Comparison of ENCODE assay signal across 9 cellular contexts in genomic region chr10:94279835-94280709, GRCh38.
DNase-seq lines count a peak whose midpoint lies in the region; ATAC-seq and TF ChIP-seq lines count a peak whose summit lies in the region.
"Had no signal": no experiment of that assay in that cellular context is flagged by ENCODE, and none has a peak within 500 bp of the region (broad histone marks: within the 10 kb centered on the region; RNA-seq: fewer than 3 reads in every experiment).

No MANE protein-coding gene starts in this region.

- H4K20me1 ChIP-seq in KMS-11 (ENCODE audit: insufficient read depth), result no peaks in the 10 kb centered on the region

- no peak overlapping the region for H3K27ac ChIP-seq in KMS-11
- H3K27ac ChIP-seq: SK-N-MC had no signal

- H3K4me3 Mint-ChIP-seq in Calu3 (ENCODE audit: low read depth, unreplicated experiment) (no peak overlapping the region), T-helper 17 cell (no peak overlapping the region)

- TF ChIP-seq CTCF in Calu3 (IDR thresholded peaks at IDR 0.05; ENCODE audit: unreplicated experiment), result peak; percentile 66
- TF ChIP-seq CTCF in KMS-11 (conservative IDR thresholded peaks at IDR 0.05; ENCODE audit: low read depth, low read length), result peak; percentile 95

- H3K27me3 Mint-ChIP-seq in Calu3 (ENCODE audit: unreplicated experiment) (peaks cover 13% of the 10 kb centered on the region), T-helper 17 cell (peaks cover 37% of the 10 kb centered on the region)

- H3K9ac ChIP-seq in KMS-11, result no peak overlapping the region

- intact Hi-C loops in Calu3 (cut with micrococcal nuclease; ENCODE audit: unreplicated experiment), result loop anchor here (1.0 to 2.0 kb wide), 2 partner anchors 40 to 165 kb away; no protein-coding TSS in a partner anchor

- no peaks in the 10 kb centered on the region for H3K27me3 ChIP-seq in KMS-11 (ENCODE audit: insufficient read depth, low read depth)

- no peaks in the 10 kb centered on the region for H3K4me1 ChIP-seq in KMS-11 (ENCODE audit: low read depth, poor library complexity, severe bottlenecking)

- H3K4me1 Mint-ChIP-seq in Calu3 (ENCODE audit: low read depth, unreplicated experiment) (no peaks in the 10 kb centered on the region), T-helper 17 cell (peaks cover 8% of the 10 kb centered on the region)

- no peaks in the 10 kb centered on the region for H3K9me3 Mint-ChIP-seq in Calu3 (ENCODE audit: low read depth, unreplicated experiment)

- H3K79me2 ChIP-seq in KMS-11 (ENCODE audit: insufficient read depth, low read depth), result no peaks in the 10 kb centered on the region

- no peak overlapping the region for H3K4me2 ChIP-seq in KMS-11

- CTCF ChIA-PET in Calu3 (lab: Charles Lee), result no interaction called here

- DNase-seq in Calu3 (peak; percentile 62), T-helper 17 cell (peak; percentile 22 to 48 (median 40)), amygdala (lab: John Stamatoyannopoulos, UW) (peak in 29 of 56 donors; percentile 2 to 51 (median 8)), iPS DF 19.7 (ENCODE audit: low read depth, low spot score) (peak; percentile 48), NCI-H187 treated with DMSO at 0.1 percent for 48 hours (lab: John Stamatoyannopoulos, UW) (no peak)
- DNase-seq in stimulated activated CD4-positive, alpha-beta T cell treated with anti-CD3 and anti-CD28 coated beads, Interleukin-1b, Interleukin-23, amount 100 ng/mL, for 4 hours (ENCODE audit: low read depth in 2 of 2), result peak; percentile 34 to 55

- BruUV-seq in Calu3 (replicated peaks; lab: Mats Ljungman, UMichigan), result no TSS peak

- H3K9me3 ChIP-seq in T-helper 17 cell (ENCODE audit: control insufficient read depth, low read length, poor library complexity, severe bottlenecking), result no peaks in the 10 kb centered on the region

- H3K36me3 Mint-ChIP-seq in Calu3 (ENCODE audit: insufficient read depth, unreplicated experiment) (no peaks in the 10 kb centered on the region), T-helper 17 cell (ENCODE audit: low read depth) (no peaks in the 10 kb centered on the region)

- ATAC-seq in GM19467 (IDR thresholded peaks at IDR 0.05; ENCODE audit: unreplicated experiment), result peak; percentile 66
- peak; percentile 77 for ATAC-seq in T-helper 17 cell

- H3K4me3 ChIP-seq in KMS-11 (IDR thresholded peaks at IDR 0.05; ENCODE audit: insufficient read depth, low read depth, low read length), result no peak overlapping the region
- H3K4me3 ChIP-seq: SK-N-MC had no signal

- no peak overlapping the region for H3K27ac Mint-ChIP-seq in Calu3 (ENCODE audit: unreplicated experiment)
- no peak overlapping the region for H3K27ac Mint-ChIP-seq in T-helper 17 cell

- no peaks in the 10 kb centered on the region for H3K36me3 ChIP-seq in KMS-11 (ENCODE audit: insufficient read depth)

- H2AFZ ChIP-seq in KMS-11 (ENCODE audit: low read depth), result no peak overlapping the region
